Comparison of ENCODE assay signal across 1 cellular context in the genomic region with DNA sequence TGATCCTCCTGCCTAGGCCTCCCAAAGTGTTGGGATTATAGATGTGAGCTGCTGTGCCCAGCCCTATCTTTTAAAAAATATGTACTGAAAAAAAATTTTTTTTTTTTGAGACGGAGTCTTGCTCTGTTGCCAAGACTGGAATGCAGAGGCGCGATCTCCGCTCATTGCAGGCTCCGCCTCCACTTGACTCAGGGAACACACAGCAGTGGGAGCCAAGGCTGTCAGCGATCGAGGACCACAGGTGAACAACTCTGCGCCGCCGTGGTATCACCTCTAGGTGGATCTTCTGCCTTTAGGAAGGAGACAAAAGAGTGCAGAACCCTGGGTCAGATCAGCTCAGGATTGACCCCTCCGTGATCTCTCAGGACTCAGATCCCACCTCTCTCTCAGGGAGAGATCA.
TF ChIP-seq lines count a peak whose summit lies in the region.

No MANE protein-coding gene starts in this region.

TF ChIP-seq in HepG2, 621 proteins besides CTCF, POLR2A, EP300 and RAD21:
- TF ChIP-seq ZNF143 (CRISPR knock-in tag; IDR thresholded peaks at IDR 0.05) (no peak), MZF1 (CRISPR knock-in tag; IDR thresholded peaks at IDR 0.05; ENCODE audit: borderline replicate concordance) (no peak), NFE2 (CRISPR knock-in tag; IDR thresholded peaks at IDR 0.05) (no peak), ZBTB7A (CRISPR knock-in tag; IDR thresholded peaks at IDR 0.05) (no peak)
- TF ChIP-seq, protein P1, sequence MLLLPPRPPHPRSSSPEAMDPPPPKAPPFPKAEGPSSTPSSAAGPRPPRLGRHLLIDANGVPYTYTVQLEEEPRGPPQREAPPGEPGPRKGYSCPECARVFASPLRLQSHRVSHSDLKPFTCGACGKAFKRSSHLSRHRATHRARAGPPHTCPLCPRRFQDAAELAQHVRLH (CRISPR knock-in tag; IDR thresholded peaks at IDR 0.05; ENCODE audit: borderline replicate concordance, low read depth), result no peak
